In the genomic region with DNA sequence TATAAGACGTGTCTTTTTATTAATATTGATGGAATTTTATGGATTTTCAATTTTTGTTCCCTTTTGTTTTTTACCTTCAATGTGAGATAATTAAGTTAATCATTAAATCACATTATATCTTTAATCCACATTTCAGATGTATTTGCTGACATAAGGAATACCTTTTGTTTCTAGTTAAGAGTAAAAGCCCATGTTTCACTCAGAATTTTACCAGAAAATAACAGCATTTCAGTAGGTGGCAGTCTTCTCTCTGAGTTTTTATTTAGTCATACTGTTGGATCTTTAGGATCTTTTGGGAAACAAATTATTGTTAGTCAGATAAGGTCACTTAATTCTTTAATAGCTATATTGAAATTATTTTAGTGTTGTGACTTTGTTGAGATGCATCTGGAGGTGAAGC, we compare ENCODE assay signal across 13 cellular contexts.
DNase-seq lines count a peak whose midpoint lies in the region; ATAC-seq and TF ChIP-seq lines count a peak whose summit lies in the region.
"Had no signal": no experiment of that assay in that cellular context is flagged by ENCODE, and none has a peak within 500 bp of the region (broad histone marks: within the 10 kb centered on the region; RNA-seq: fewer than 3 reads in every experiment).

No MANE protein-coding gene starts in this region.

- 91 to 96% (median 93%) methylated on average over 1 of the region's 1 CpG for WGBS in heart left ventricle, 4 donors

- no peaks in the 10 kb centered on the region for H3K27me3 ChIP-seq in heart left ventricle
- no peaks in the 10 kb centered on the region for H3K27me3 ChIP-seq in right atrium auricular region
- no peaks in the 10 kb centered on the region for H3K27me3 ChIP-seq in foreskin keratinocyte
- H3K27me3 ChIP-seq in upper lobe of right lung, result no peaks in the 10 kb centered on the region
- H3K27me3 ChIP-seq: BLaER1 treated with 17β-estradiol and CSF1 and Interleukin-3, amounts not matched to agents 10 nM and 100 nM; esophagus muscularis mucosa; upper lobe of left lung had no signal

- no peak overlapping the region for H3K27ac ChIP-seq in heart left ventricle
- H3K27ac ChIP-seq in right atrium auricular region, result no peak overlapping the region
- no peak overlapping the region for H3K27ac ChIP-seq in foreskin keratinocyte
- no peak overlapping the region for H3K27ac ChIP-seq in upper lobe of right lung
- H3K27ac ChIP-seq: BLaER1 treated with 17β-estradiol and CSF1 and Interleukin-3, amounts not matched to agents 10 nM and 100 nM; esophagus muscularis mucosa; upper lobe of left lung had no signal

- in situ Hi-C loops in SK-MEL-5 (cut with HindIII; ENCODE audit: low pct_unique_long_range_greater_than_20kb, low sequenced_read_pairs), result no loop called here

- peaks cover 0 to 6% (median 0%) of the 10 kb centered on the region in 9 donors for H3K36me3 ChIP-seq in heart left ventricle
- no peaks in the 10 kb centered on the region for H3K36me3 ChIP-seq in right atrium auricular region
- no peaks in the 10 kb centered on the region for H3K36me3 ChIP-seq in upper lobe of right lung
- H3K36me3 ChIP-seq: BLaER1 treated with 17β-estradiol and CSF1 and Interleukin-3, amounts not matched to agents 10 nM and 100 nM; esophagus muscularis mucosa; upper lobe of left lung had no signal

- DNase-seq in heart left ventricle (no peak), right atrium auricular region (ENCODE audit: low spot score) (no peak), SK-MEL-5 (ENCODE audit: low read depth, low spot score) (peak; percentile 55), foreskin keratinocyte (peak in 1 of 2 donors; percentile 30), upper lobe of right lung (no peak), NCI-H2171 (lab: John Stamatoyannopoulos, UW) (no peak), DMS53 treated with DMSO at 0.1 percent for 48 hours (lab: John Stamatoyannopoulos, UW; ENCODE audit: unreplicated experiment) (no peak)
- DNase-seq in effector CD4-positive, alpha-beta T cell, result no peak
- DNase-seq: NCI-H187 treated with DMSO at 0.1 percent for 48 hours, T1000, upper lobe of left lung had no signal

- intact Hi-C loops in heart left ventricle (cut with DNase I), result loop anchor here in 1 of 10 donors (10.0 kb wide), 1 partner anchor 786 kb away; no protein-coding TSS in a partner anchor
- intact Hi-C loops in upper lobe of right lung (cut with DNase I), result no loop called here

- H3K4me1 ChIP-seq in heart left ventricle (peaks cover 0 to 9% (median 0%) of the 10 kb centered on the region in 12 donors), right atrium auricular region (peaks cover 0 to 4% of the 10 kb centered on the region in 2 donors), foreskin keratinocyte (no peaks in the 10 kb centered on the region), upper lobe of right lung (no peaks in the 10 kb centered on the region)
- H3K4me1 ChIP-seq: BLaER1 treated with 17β-estradiol and CSF1 and Interleukin-3, amounts not matched to agents 10 nM and 100 nM had no signal

- ATAC-seq in heart left ventricle (no peak), foreskin keratinocyte (no peak), upper lobe of right lung (no peak)

- H3K4me3 ChIP-seq in heart left ventricle, result no peak overlapping the region
- no peak overlapping the region for H3K4me3 ChIP-seq in right atrium auricular region
- no peak overlapping the region for H3K4me3 ChIP-seq in upper lobe of right lung
- H3K4me3 ChIP-seq: BLaER1 treated with 17β-estradiol and CSF1 and Interleukin-3, amounts not matched to agents 10 nM and 100 nM; esophagus muscularis mucosa; upper lobe of left lung had no signal

- no peak for TF ChIP-seq POLR2A in heart left ventricle (IDR thresholded peaks at IDR 0.05)

- no peaks in the 10 kb centered on the region for H3K9me3 ChIP-seq in heart left ventricle
- H3K9me3 ChIP-seq in right atrium auricular region, result no peaks in the 10 kb centered on the region
- H3K9me3 ChIP-seq in upper lobe of right lung, result no peaks in the 10 kb centered on the region
- H3K9me3 ChIP-seq: BLaER1 treated with 17β-estradiol and CSF1 and Interleukin-3, amounts not matched to agents 10 nM and 100 nM; esophagus muscularis mucosa; upper lobe of left lung had no signal

- TF ChIP-seq CTCF in heart left ventricle (IDR thresholded peaks at IDR 0.05) (peak in 8 of 12 donors; percentile 13 to 51 (median 38)), right atrium auricular region (IDR thresholded peaks at IDR 0.05) (peak in 1 of 2 donors; percentile 49), foreskin keratinocyte (conservative IDR thresholded peaks at IDR 0.05) (peak; percentile 67), upper lobe of right lung (IDR thresholded peaks at IDR 0.05) (peak; percentile 5)
